Comparison of ENCODE assay signal across 20 cellular contexts in genomic region chr13:31264146-31264545, GRCh38.
"Had no signal": no experiment of that assay in that cellular context is flagged by ENCODE, and none has a peak within 500 bp of the region (broad histone marks: within the 10 kb centered on the region; RNA-seq: fewer than 3 reads in every experiment).

No MANE protein-coding gene starts in this region.

- H3K36me3 ChIP-seq: vagina had no signal

- H3K4me1 ChIP-seq: vagina had no signal

- H3K27ac ChIP-seq: coronary artery, heart left ventricle, stomach, vagina had no signal

- H3K4me3 ChIP-seq: coronary artery, heart left ventricle, mucosa of descending colon, stomach, vagina had no signal

- H3K27me3 ChIP-seq: heart left ventricle, stomach, vagina had no signal

- ATAC-seq: activated CD8-positive, alpha-beta T cell treated with anti-CD3 and anti-CD28 coated beads, Interleukin-2, amount 10 ng/mL, durations not matched to agents 7 days and 5 days; right cardiac atrium; T-cell had no signal

- DNase-seq: activated CD4-positive, CD25-positive, alpha-beta regulatory T cell; activated CD8-positive, alpha-beta T cell treated with anti-CD3 and anti-CD28 coated beads, Interleukin-2, amount 10 ng/mL, durations not matched to agents 7 days and 5 days; activated effector memory CD4-positive, alpha-beta T cell treated with Interleukin-2 at 50 U/mL for 16 hours; activated naive CD4-positive, alpha-beta T cell treated with anti-CD3 and anti-CD28 coated beads, Interleukin-2, amount 50 U/mL, for 16 hours; activated T-cell treated with anti-CD3 and anti-CD28 coated beads, Interleukin-2, amount 50 U/mL, for 24 hours; aorta; effector memory CD4-positive, alpha-beta T cell; foreskin melanocyte; heart left ventricle; kidney; mesenchymal stem cell; mucosa of descending colon; naive B cell; right cardiac atrium; stimulated activated CD4-positive, alpha-beta T cell treated with anti-CD3 and anti-CD28 coated beads, Interleukin-2, amount 100 ng/mL, for 48 hours; stomach; T-cell; trophoblast cell had no signal

- H3K9me3 ChIP-seq: mucosa of descending colon, vagina had no signal
